Comparison of ENCODE assay signal across 1 cellular context in genomic region chr7:123538189-123538714, GRCh38.
TF ChIP-seq lines count a peak whose summit lies in the region.

No MANE protein-coding gene starts in this region.

TF ChIP-seq in K562, 482 proteins besides CTCF, POLR2A, EP300 and RAD21 (continued from another document and continues in another):
- TF ChIP-seq IFI16 (CRISPR knock-in tag; IDR thresholded peaks at IDR 0.05) (no peak), ZNF780A (CRISPR knock-in tag; IDR thresholded peaks at IDR 0.05) (no peak), KDM5B (IDR thresholded peaks at IDR 0.05; ENCODE audit: insufficient replicate concordance, low read depth, low read length) (no peak), HNRNPUL1 (IDR thresholded peaks at IDR 0.05; ENCODE audit: low read length) (no peak), MTA1 (IDR thresholded peaks at IDR 0.05; ENCODE audit: borderline replicate concordance) (peak; percentile 56), ZBTB1 (CRISPR knock-in tag; IDR thresholded peaks at IDR 0.05; ENCODE audit: borderline replicate concordance, low read depth) (no peak), ARID3A (IDR thresholded peaks at IDR 0.05; ENCODE audit: borderline replicate concordance, low read depth, low read length) (peak; percentile 95), CREB1 (IDR thresholded peaks at IDR 0.05) (no peak), CREB1 (CRISPR knock-in tag; IDR thresholded peaks at IDR 0.05) (no peak), ZNF589 (CRISPR knock-in tag; IDR thresholded peaks at IDR 0.05; ENCODE audit: low read depth) (peak; percentile 58; the same call in 1 of the 2 replicates), ZBTB11 (CRISPR knock-in tag; IDR thresholded peaks at IDR 0.05) (no peak), ZSCAN29 (IDR thresholded peaks at IDR 0.05) (no peak), ZBTB26 (CRISPR knock-in tag; IDR thresholded peaks at IDR 0.05) (no peak), ZNF79 (CRISPR knock-in tag; IDR thresholded peaks at IDR 0.05; ENCODE audit: low read depth) (no peak), E2F6 (IDR thresholded peaks at IDR 0.05; ENCODE audit: borderline replicate concordance in 1 of 2, extremely low read depth in 1 of 2, insufficient read depth in 1 of 2, insufficient read length in 1 of 2, low read depth in 1 of 2, low read length in 1 of 2, poor library complexity in 1 of 2, severe bottlenecking in 1 of 2) (no peak), PPARD (CRISPR knock-in tag; IDR thresholded peaks at IDR 0.05) (no peak), ELK3 (CRISPR knock-in tag; IDR thresholded peaks at IDR 0.05) (no peak), NFXL1 (CRISPR knock-in tag; IDR thresholded peaks at IDR 0.05) (no peak), STAT6 (CRISPR knock-in tag; IDR thresholded peaks at IDR 0.05) (no peak), CHCHD3 (CRISPR knock-in tag; IDR thresholded peaks at IDR 0.05) (no peak), MXI1 (IDR thresholded peaks at IDR 0.05; ENCODE audit: low read depth, low read length) (no peak), MYNN (IDR thresholded peaks at IDR 0.05) (no peak), MYNN (CRISPR knock-in tag; IDR thresholded peaks at IDR 0.05) (no peak), MEF2D (tag; conservative IDR thresholded peaks at IDR 0.05; ENCODE audit: low read depth) (no peak), ZNF644 (tag; IDR thresholded peaks at IDR 0.05; ENCODE audit: low read depth) (no peak), RNF2 (IDR thresholded peaks at IDR 0.05) (no peak), KLF10 (CRISPR knock-in tag; IDR thresholded peaks at IDR 0.05) (no peak), BDP1 (IDR thresholded peaks at IDR 0.05; ENCODE audit: insufficient read depth, insufficient read length) (no peak), ARID1B (IDR thresholded peaks at IDR 0.05) (peak; percentile 94), ELF4 (CRISPR knock-in tag; IDR thresholded peaks at IDR 0.05) (no peak), ZNF140 (CRISPR knock-in tag; IDR thresholded peaks at IDR 0.05) (no peak), ATF7 (IDR thresholded peaks at IDR 0.05) (peak; percentile 53; the same call in 1 of the 2 replicates), ZNF277 (CRISPR knock-in tag; IDR thresholded peaks at IDR 0.05; ENCODE audit: borderline replicate concordance) (no peak), TRIM28 (IDR thresholded peaks at IDR 0.05) (peak; percentile 51; the same call in 1 of the 2 replicates)
- TF ChIP-seq, protein P1, sequence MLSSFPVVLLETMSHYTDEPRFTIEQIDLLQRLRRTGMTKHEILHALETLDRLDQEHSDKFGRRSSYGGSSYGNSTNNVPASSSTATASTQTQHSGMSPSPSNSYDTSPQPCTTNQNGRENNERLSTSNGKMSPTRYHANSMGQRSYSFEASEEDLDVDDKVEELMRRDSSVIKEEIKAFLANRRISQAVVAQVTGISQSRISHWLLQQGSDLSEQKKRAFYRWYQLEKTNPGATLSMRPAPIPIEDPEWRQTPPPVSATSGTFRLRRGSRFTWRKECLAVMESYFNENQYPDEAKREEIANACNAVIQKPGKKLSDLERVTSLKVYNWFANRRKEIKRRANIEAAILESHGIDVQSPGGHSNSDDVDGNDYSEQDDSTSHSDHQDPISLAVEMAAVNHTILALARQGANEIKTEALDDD (IDR thresholded peaks at IDR 0.05): peak; percentile 92
- TF ChIP-seq, protein P2, sequence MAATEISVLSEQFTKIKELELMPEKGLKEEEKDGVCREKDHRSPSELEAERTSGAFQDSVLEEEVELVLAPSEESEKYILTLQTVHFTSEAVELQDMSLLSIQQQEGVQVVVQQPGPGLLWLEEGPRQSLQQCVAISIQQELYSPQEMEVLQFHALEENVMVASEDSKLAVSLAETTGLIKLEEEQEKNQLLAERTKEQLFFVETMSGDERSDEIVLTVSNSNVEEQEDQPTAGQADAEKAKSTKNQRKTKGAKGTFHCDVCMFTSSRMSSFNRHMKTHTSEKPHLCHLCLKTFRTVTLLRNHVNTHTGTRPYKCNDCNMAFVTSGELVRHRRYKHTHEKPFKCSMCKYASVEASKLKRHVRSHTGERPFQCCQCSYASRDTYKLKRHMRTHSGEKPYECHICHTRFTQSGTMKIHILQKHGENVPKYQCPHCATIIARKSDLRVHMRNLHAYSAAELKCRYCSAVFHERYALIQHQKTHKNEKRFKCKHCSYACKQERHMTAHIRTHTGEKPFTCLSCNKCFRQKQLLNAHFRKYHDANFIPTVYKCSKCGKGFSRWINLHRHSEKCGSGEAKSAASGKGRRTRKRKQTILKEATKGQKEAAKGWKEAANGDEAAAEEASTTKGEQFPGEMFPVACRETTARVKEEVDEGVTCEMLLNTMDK (IDR thresholded peaks at IDR 0.05; ENCODE audit: borderline replicate concordance, insufficient read depth, low read depth, low read length, poor library complexity, severe bottlenecking): no peak
- TF ChIP-seq, protein P3, sequence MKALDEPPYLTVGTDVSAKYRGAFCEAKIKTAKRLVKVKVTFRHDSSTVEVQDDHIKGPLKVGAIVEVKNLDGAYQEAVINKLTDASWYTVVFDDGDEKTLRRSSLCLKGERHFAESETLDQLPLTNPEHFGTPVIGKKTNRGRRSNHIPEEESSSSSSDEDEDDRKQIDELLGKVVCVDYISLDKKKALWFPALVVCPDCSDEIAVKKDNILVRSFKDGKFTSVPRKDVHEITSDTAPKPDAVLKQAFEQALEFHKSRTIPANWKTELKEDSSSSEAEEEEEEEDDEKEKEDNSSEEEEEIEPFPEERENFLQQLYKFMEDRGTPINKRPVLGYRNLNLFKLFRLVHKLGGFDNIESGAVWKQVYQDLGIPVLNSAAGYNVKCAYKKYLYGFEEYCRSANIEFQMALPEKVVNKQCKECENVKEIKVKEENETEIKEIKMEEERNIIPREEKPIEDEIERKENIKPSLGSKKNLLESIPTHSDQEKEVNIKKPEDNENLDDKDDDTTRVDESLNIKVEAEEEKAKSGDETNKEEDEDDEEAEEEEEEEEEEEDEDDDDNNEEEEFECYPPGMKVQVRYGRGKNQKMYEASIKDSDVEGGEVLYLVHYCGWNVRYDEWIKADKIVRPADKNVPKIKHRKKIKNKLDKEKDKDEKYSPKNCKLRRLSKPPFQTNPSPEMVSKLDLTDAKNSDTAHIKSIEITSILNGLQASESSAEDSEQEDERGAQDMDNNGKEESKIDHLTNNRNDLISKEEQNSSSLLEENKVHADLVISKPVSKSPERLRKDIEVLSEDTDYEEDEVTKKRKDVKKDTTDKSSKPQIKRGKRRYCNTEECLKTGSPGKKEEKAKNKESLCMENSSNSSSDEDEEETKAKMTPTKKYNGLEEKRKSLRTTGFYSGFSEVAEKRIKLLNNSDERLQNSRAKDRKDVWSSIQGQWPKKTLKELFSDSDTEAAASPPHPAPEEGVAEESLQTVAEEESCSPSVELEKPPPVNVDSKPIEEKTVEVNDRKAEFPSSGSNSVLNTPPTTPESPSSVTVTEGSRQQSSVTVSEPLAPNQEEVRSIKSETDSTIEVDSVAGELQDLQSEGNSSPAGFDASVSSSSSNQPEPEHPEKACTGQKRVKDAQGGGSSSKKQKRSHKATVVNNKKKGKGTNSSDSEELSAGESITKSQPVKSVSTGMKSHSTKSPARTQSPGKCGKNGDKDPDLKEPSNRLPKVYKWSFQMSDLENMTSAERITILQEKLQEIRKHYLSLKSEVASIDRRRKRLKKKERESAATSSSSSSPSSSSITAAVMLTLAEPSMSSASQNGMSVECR (CRISPR knock-in tag; IDR thresholded peaks at IDR 0.05): no peak
- TF ChIP-seq, protein P4, sequence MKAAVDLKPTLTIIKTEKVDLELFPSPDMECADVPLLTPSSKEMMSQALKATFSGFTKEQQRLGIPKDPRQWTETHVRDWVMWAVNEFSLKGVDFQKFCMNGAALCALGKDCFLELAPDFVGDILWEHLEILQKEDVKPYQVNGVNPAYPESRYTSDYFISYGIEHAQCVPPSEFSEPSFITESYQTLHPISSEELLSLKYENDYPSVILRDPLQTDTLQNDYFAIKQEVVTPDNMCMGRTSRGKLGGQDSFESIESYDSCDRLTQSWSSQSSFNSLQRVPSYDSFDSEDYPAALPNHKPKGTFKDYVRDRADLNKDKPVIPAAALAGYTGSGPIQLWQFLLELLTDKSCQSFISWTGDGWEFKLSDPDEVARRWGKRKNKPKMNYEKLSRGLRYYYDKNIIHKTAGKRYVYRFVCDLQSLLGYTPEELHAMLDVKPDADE (conservative IDR thresholded peaks at IDR 0.05; ENCODE audit: control insufficient read depth, low read depth, low read length): no peak
